Comparison of ENCODE assay signal across 8 cellular contexts in genomic region chr10:31707578-31708411, GRCh38.
DNase-seq lines count a peak whose midpoint lies in the region; ATAC-seq, FAIRE-seq and TF ChIP-seq lines count a peak whose summit lies in the region.

No MANE protein-coding gene starts in this region.

- H3K27me3 ChIP-seq in brain microvascular endothelial cell (replicated peaks): no peaks in the 10 kb centered on the region

- H3K4me1 ChIP-seq in kidney (ENCODE audit: control insufficient read depth in 1 of 2, insufficient read depth in 1 of 2, low read depth in 1 of 2, low read length in 2 of 2): peaks cover 13% of the 10 kb centered on the region in 2 donors

- H3K9ac ChIP-seq in kidney (ENCODE audit: low read length in 2 of 2): peak overlapping the region in 1 of 2 donors; percentile 24

- peaks cover 3 to 6% of the 10 kb centered on the region in 2 donors for H3K9me3 ChIP-seq in kidney (ENCODE audit: control insufficient read depth in 1 of 2, low read length in 2 of 2)

- TF ChIP-seq CTCF in brain microvascular endothelial cell (IDR thresholded peaks at IDR 0.05; ENCODE audit: low read depth, low read length, missing control alignments): no peak
- TF ChIP-seq CTCF in kidney (IDR thresholded peaks at IDR 0.05; ENCODE audit: borderline replicate concordance, extremely low read depth, insufficient read depth): no peak

- H3K36me3 ChIP-seq in brain microvascular endothelial cell (replicated peaks) (no peaks in the 10 kb centered on the region), kidney (ENCODE audit: control insufficient read depth in 1 of 2, insufficient read depth in 2 of 2, low read length in 2 of 2) (no peaks in the 10 kb centered on the region)

- FAIRE-seq in kidney (lab: Jason Lieb, UNC): no peak

- intact Hi-C loops in kidney (cut with DNase I): no loop called here

- in situ Hi-C loops in brain microvascular endothelial cell (cut with HindIII; ENCODE audit: low pct_ligation_motif_present, low sequenced_read_pairs): no loop called here

- H3K4me3 ChIP-seq in brain microvascular endothelial cell (ENCODE audit: low read depth, low read length): no peak overlapping the region
- H3K4me3 ChIP-seq in kidney (ENCODE audit: low read length in 2 of 2): no peak overlapping the region

- peak; percentile 88 for ATAC-seq in HG03045 (IDR thresholded peaks at IDR 0.05; ENCODE audit: unreplicated experiment)

- DNase-seq in activated CD4-positive, alpha-beta T cell treated with anti-CD3 and anti-CD28 coated beads for 24 hours (ENCODE audit: low read depth in 2 of 2): peak; percentile 33 to 34
- DNase-seq in activated CD4-positive, alpha-beta T cell treated with anti-CD3 and anti-CD28 coated beads, Interleukin-2, amount 50 U/mL, for 1 hour: no peak
- DNase-seq in brain microvascular endothelial cell (peak; percentile 80), kidney (peak; percentile 86), NCI-H1417 (lab: John Stamatoyannopoulos, UW) (no peak)
- DNase-seq in stimulated activated CD4-positive, alpha-beta T cell treated with anti-CD3 and anti-CD28 coated beads, Interleukin-1b, Interleukin-23, amount 100 ng/mL, for 24 hours (ENCODE audit: low read depth in 4 of 4, low spot score in 1 of 4): peak in 3 of 4 experiments; percentile 21 to 57 (median 25)

- peak overlapping the region; percentile 64 for H3K27ac ChIP-seq in brain microvascular endothelial cell
- H3K27ac ChIP-seq in kidney (ENCODE audit: low read depth in 2 of 2, low read length in 2 of 2): peak overlapping the region; percentile 59 to 75

TF ChIP-seq in PFSK-1, 5 proteins besides CTCF, POLR2A, EP300 and RAD21:
- TF ChIP-seq REST (IDR thresholded peaks at IDR 0.05; ENCODE audit: insufficient read depth in 1 of 2, low read depth in 2 of 2, low read length in 2 of 2) (0 out of 4 replicates have a peak, but pooled peaks of 1 of the 2 experiments have one; percentile 8), POLR2AphosphoS5 (IDR thresholded peaks at IDR 0.05; ENCODE audit: low read depth, low read length) (0 out of 2 replicates have a peak, but pooled peaks have one; percentile 30), FOXP2 (optimal IDR thresholded peaks at IDR 0.05; ENCODE audit: borderline replicate concordance, extremely low read depth, extremely low read length, insufficient read depth) (peak; percentile 34), TAF1 (IDR thresholded peaks at IDR 0.05; ENCODE audit: borderline replicate concordance, insufficient read depth, low read length) (peak; percentile 56; the same call in 1 of the 2 replicates), SIN3A (IDR thresholded peaks at IDR 0.05; ENCODE audit: borderline replicate concordance, insufficient read depth, low read length) (peak; percentile 63; the same call in 1 of the 2 replicates)

Comparison
In these comparisons a context has a peak if more than half of its experiments do, and no peak if none do; other contexts are left out.
1. DNase-seq: peak in activated CD4-positive, alpha-beta T cell treated with anti-CD3 and anti-CD28 coated beads for 24 hours (2 of 2), brain microvascular endothelial cell (single experiment), kidney (single experiment) and stimulated activated CD4-positive, alpha-beta T cell treated with anti-CD3 and anti-CD28 coated beads, Interleukin-1b, Interleukin-23, amount 100 ng/mL, for 24 hours (3 of 4); none in activated CD4-positive, alpha-beta T cell treated with anti-CD3 and anti-CD28 coated beads, Interleukin-2, amount 50 U/mL, for 1 hour (single experiment) and NCI-H1417 (0 of 3).